ENCODE assay signal across 7 cellular contexts in genomic region chr9:128073260-128073886, GRCh38. TPM values are rescaled to one million over a fixed set of nuclear protein-coding genes. Genes with fewer than 3 reads are reported as not detected.
A peak's percentile ranks its signal among the peaks of the same experiment; 100 is the strongest.
DNase-seq lines count a peak whose midpoint lies in the region; ATAC-seq and TF ChIP-seq lines count a peak whose summit lies in the region.

No MANE protein-coding gene starts in this region.

- H3K4me3 ChIP-seq in KMS-11 (IDR thresholded peaks at IDR 0.05; ENCODE audit: insufficient read depth, low read depth, low read length) = no peak overlapping the region
- peak overlapping the region in 1 of 5 donors; percentile 22 for H3K4me3 ChIP-seq in subcutaneous abdominal adipose tissue (ENCODE audit: low read depth in 1 of 5, low read length in 5 of 5)

- no peaks in the 10 kb centered on the region for H3K9me3 Mint-ChIP-seq in activated CD8-positive, alpha-beta T cell treated with anti-CD3 and anti-CD28 coated beads for 36 hours

- H3K4me1 Mint-ChIP-seq in activated CD8-positive, alpha-beta T cell treated with anti-CD3 and anti-CD28 coated beads for 36 hours (ENCODE audit: low read depth) = peaks cover 50% of the 10 kb centered on the region

- H3K4me1 ChIP-seq in KMS-11 (ENCODE audit: low read depth, poor library complexity, severe bottlenecking) (peaks cover 87% of the 10 kb centered on the region), subcutaneous abdominal adipose tissue (ENCODE audit: control insufficient read depth in 5 of 5, insufficient read depth in 5 of 5, low read length in 5 of 5) (peaks cover 13 to 65% (median 59%) of the 10 kb centered on the region in 5 donors)

- H4K20me1 ChIP-seq in KMS-11 (ENCODE audit: insufficient read depth) = no peaks in the 10 kb centered on the region

- H3K9ac ChIP-seq in KMS-11 = peak overlapping the region; percentile 19; the same call in 1 of the 2 replicates
- H3K9ac ChIP-seq in subcutaneous abdominal adipose tissue (ENCODE audit: low read length in 5 of 5) = peak overlapping the region in 4 of 5 donors; percentile 31 to 78 (median 41)

- no peaks in the 10 kb centered on the region for H3K9me3 ChIP-seq in subcutaneous abdominal adipose tissue (ENCODE audit: control insufficient read depth in 5 of 5, low read length in 5 of 5)

- peak overlapping the region; percentile 94 for H3K4me2 ChIP-seq in KMS-11

- DNase-seq in activated CD8-positive, alpha-beta T cell treated with anti-CD3 and anti-CD28 coated beads for 36 hours = no peak
- DNase-seq in iris pigment epithelial cell (ENCODE audit: low read depth) = peak; percentile 48

- CTCF ChIA-PET in activated CD8-positive, alpha-beta T cell treated with anti-CD3 and anti-CD28 coated beads for 36 hours (lab: Charles Lee) = interaction anchor here (0.8 to 2.5 kb wide), 9 partner anchors 11 to 131 kb away, joined by 3 to 12 read pairs (median 5); no protein-coding TSS in a partner anchor

- H3K27me3 Mint-ChIP-seq in activated CD8-positive, alpha-beta T cell treated with anti-CD3 and anti-CD28 coated beads for 36 hours = no peaks in the 10 kb centered on the region

- ATAC-seq in activated CD8-positive, alpha-beta T cell treated with anti-CD3 and anti-CD28 coated beads for 36 hours = no peak
- ATAC-seq in HG02763 (IDR thresholded peaks at IDR 0.05; ENCODE audit: unreplicated experiment) (no peak), GM19467 (IDR thresholded peaks at IDR 0.05; ENCODE audit: unreplicated experiment) (no peak), HG03442 (IDR thresholded peaks at IDR 0.05; ENCODE audit: unreplicated experiment) (no peak)

- H3K4me3 Mint-ChIP-seq in activated CD8-positive, alpha-beta T cell treated with anti-CD3 and anti-CD28 coated beads for 36 hours = no peak overlapping the region

- peaks cover 95% of the 10 kb centered on the region for H3K79me2 ChIP-seq in KMS-11 (ENCODE audit: insufficient read depth, low read depth)

- intact Hi-C loops in activated CD8-positive, alpha-beta T cell treated with anti-CD3 and anti-CD28 coated beads for 36 hours (cut with micrococcal nuclease) = no loop called here

- peak overlapping the region; percentile 87 for H3K27ac Mint-ChIP-seq in activated CD8-positive, alpha-beta T cell treated with anti-CD3 and anti-CD28 coated beads for 36 hours

- no peaks in the 10 kb centered on the region for H3K36me3 ChIP-seq in KMS-11 (ENCODE audit: insufficient read depth)
- no peaks in the 10 kb centered on the region for H3K36me3 ChIP-seq in subcutaneous abdominal adipose tissue (ENCODE audit: control insufficient read depth in 5 of 5, insufficient read depth in 5 of 5, low read length in 5 of 5)

- POLR2A ChIA-PET in activated CD8-positive, alpha-beta T cell treated with anti-CD3 and anti-CD28 coated beads for 36 hours (lab: Charles Lee) = interaction anchor here (1.5 to 3.0 kb wide), 2 partner anchors 19 to 92 kb away, joined by 7 to 10 read pairs; partner anchors contain the start of gene EEIG1

- H3K27me3 ChIP-seq in KMS-11 (ENCODE audit: insufficient read depth, low read depth) (no peaks in the 10 kb centered on the region), subcutaneous abdominal adipose tissue (ENCODE audit: control insufficient read depth in 5 of 5, insufficient read depth in 4 of 5, low read length in 5 of 5) (no peaks in the 10 kb centered on the region)

- TF ChIP-seq CTCF in KMS-11 (conservative IDR thresholded peaks at IDR 0.05; ENCODE audit: low read depth, low read length) = no peak
- no peak for TF ChIP-seq CTCF in activated CD8-positive, alpha-beta T cell treated with anti-CD3 and anti-CD28 coated beads for 36 hours (IDR thresholded peaks at IDR 0.05)

- H3K36me3 Mint-ChIP-seq in activated CD8-positive, alpha-beta T cell treated with anti-CD3 and anti-CD28 coated beads for 36 hours (ENCODE audit: low read depth) = peaks cover 29% of the 10 kb centered on the region

- H3K27ac ChIP-seq in KMS-11 (peak overlapping the region; percentile 85), subcutaneous abdominal adipose tissue (ENCODE audit: low read depth, low read length) (peak overlapping the region; percentile 97)

- H2AFZ ChIP-seq in KMS-11 (ENCODE audit: low read depth) = no peak overlapping the region

RNA-seq across cellular contexts. Expression of gene SLC25A25, which starts 5.3 kb away (rescaled TPM):
- 10 to 100 TPM; 12.9 to 14.6 TPM for total RNA-seq in activated CD8-positive, alpha-beta T cell treated with anti-CD3 and anti-CD28 coated beads for 36 hours

RNA-seq across cellular contexts. Expression of gene NAIF1, which starts 6.3 kb away (rescaled TPM):
- 10 to 100 TPM in 1 of 2 experiments, 1 to 10 TPM in 1; 8.4 to 11.8 TPM for total RNA-seq in activated CD8-positive, alpha-beta T cell treated with anti-CD3 and anti-CD28 coated beads for 36 hours

RNA-seq across cellular contexts. Expression of gene PTGES2, which starts 54.2 kb away (rescaled TPM):
- 10 to 100 TPM; 40.8 to 49.5 TPM for total RNA-seq in activated CD8-positive, alpha-beta T cell treated with anti-CD3 and anti-CD28 coated beads for 36 hours
